Comparison of ENCODE assay signal across 9 cellular contexts in the genomic region with DNA sequence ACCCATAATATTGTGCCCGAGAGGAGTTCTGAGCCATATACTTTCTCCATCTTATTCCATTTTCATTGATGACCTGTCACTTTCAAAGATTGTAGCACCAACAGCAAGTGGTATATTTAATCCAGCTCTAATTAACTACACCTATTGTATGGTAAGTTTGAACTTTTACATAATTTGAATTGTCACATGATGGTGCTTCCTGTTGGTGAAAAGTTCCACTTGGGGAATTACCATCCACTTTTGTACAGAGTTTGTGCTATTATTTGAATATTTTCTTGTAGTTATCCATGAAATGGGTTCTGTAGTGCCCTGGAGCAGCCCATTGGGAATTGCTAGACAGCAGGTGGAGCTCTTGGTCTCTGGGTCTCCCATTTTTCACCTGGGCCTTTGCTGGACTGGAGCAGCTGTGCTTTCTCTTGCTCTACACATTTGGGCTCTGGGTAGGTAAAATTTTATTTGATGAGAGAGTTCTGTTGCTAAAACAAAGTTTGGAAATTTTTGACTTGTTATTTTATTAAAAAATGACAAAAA. TPM values are rescaled to one million over a fixed set of nuclear protein-coding genes. Genes with fewer than 3 reads are reported as not detected.
DNase-seq lines count a peak whose midpoint lies in the region; ATAC-seq and TF ChIP-seq lines count a peak whose summit lies in the region.
"Had no signal": no experiment of that assay in that cellular context is flagged by ENCODE, and none has a peak within 500 bp of the region (broad histone marks: within the 10 kb centered on the region; RNA-seq: fewer than 3 reads in every experiment).

No MANE protein-coding gene starts in this region.

- peak; percentile 8 for DNase-seq in NCI-H748 (lab: John Stamatoyannopoulos, UW; ENCODE audit: unreplicated experiment)
- DNase-seq in NCI-H748 treated with DMSO at 0.1 percent for 48 hours (lab: John Stamatoyannopoulos, UW): no peak
- peak; percentile 18 for DNase-seq in NCI-H1694 treated with DMSO at 0.1 percent for 48 hours (lab: John Stamatoyannopoulos, UW)
- DNase-seq in dermis blood vessel endothelial cell: peak; percentile 68
- DNase-seq in renal cortical epithelial cell (ENCODE audit: low read depth): peak; percentile 26
- DNase-seq in GM13976 (ENCODE audit: low spot score): no peak
- DNase-seq: KG1 had no signal

- ATAC-seq in HG03442 (IDR thresholded peaks at IDR 0.05; ENCODE audit: unreplicated experiment): no peak
- no peak for ATAC-seq in activated CD4-positive, CD25-positive, alpha-beta regulatory T cell treated with anti-CD3 and anti-CD28 coated beads, Interleukin-2, amount 50 U/mL, for 24 hours

- TF ChIP-seq CTCF in GM13976 (IDR thresholded peaks at IDR 0.05; ENCODE audit: borderline replicate concordance, control extremely low read depth, extremely low read depth, insufficient read depth, missing control alignments): no peak

- in situ Hi-C loops in GM13976 (cut with MboI; ENCODE audit: low sequenced_read_pairs, unreplicated experiment): no loop called here

RNA-seq across cellular contexts. Expression of a gene that starts 3.0 kb away (rescaled TPM):
- total RNA-seq in dermis blood vessel endothelial cell (1.2 and 1.6 TPM in 2 replicates), renal cortical epithelial cell (1.0 TPM in 1 of 2 replicates, not detected in the other)

RNA-seq across cellular contexts. Expression of a gene that starts 7.5 kb away (rescaled TPM):
- total RNA-seq in dermis blood vessel endothelial cell (1.7 and 2.0 TPM in 2 replicates), renal cortical epithelial cell (1.2 and 2.3 TPM in 2 replicates)

RNA-seq across cellular contexts. Expression of a gene that starts 7.7 kb away (rescaled TPM):
- total RNA-seq in dermis blood vessel endothelial cell: 9.5 and 17.4 TPM in 2 replicates
- total RNA-seq in renal cortical epithelial cell: 5.4 and 23.4 TPM in 2 replicates

RNA-seq across cellular contexts. Expression of a gene that starts 32.3 kb away (rescaled TPM):
- total RNA-seq in dermis blood vessel endothelial cell (53.1 and 55.7 TPM in 2 replicates), renal cortical epithelial cell (1.0 TPM in 1 of 2 replicates, not detected in the other)

Comparison
In these comparisons a context has a peak if more than half of its experiments do, and no peak if none do; other contexts are left out.
1. DNase-seq: peak in NCI-H748 (single experiment), NCI-H1694 treated with DMSO at 0.1 percent for 48 hours (single experiment), dermis blood vessel endothelial cell (single experiment) and renal cortical epithelial cell (single experiment); none in NCI-H748 treated with DMSO at 0.1 percent for 48 hours (single experiment) and GM13976 (single experiment).